1 cellular context compared by ENCODE assay signal in genomic region chr11:35978891-35979290, GRCh38.
TF ChIP-seq lines count a peak whose summit lies in the region.

No MANE protein-coding gene starts in this region.

TF ChIP-seq in H1, 55 proteins besides CTCF, POLR2A, EP300 and RAD21:
- TF ChIP-seq JUN (IDR thresholded peaks at IDR 0.05; ENCODE audit: low read depth, low read length) (no peak), BRCA1 (IDR thresholded peaks at IDR 0.05; ENCODE audit: low read depth, low read length) (no peak), SIX5 (IDR thresholded peaks at IDR 0.05; ENCODE audit: low read depth, low read length) (no peak), NRF1 (IDR thresholded peaks at IDR 0.05; ENCODE audit: low read depth, low read length) (no peak), ZNF274 (IDR thresholded peaks at IDR 0.05; ENCODE audit: borderline replicate concordance, extremely low read depth, low read length) (no peak), SP2 (IDR thresholded peaks at IDR 0.05; ENCODE audit: low read length) (no peak), CHD7 (IDR thresholded peaks at IDR 0.05; ENCODE audit: insufficient replicate concordance, low read length) (no peak)
